In the genomic region with DNA sequence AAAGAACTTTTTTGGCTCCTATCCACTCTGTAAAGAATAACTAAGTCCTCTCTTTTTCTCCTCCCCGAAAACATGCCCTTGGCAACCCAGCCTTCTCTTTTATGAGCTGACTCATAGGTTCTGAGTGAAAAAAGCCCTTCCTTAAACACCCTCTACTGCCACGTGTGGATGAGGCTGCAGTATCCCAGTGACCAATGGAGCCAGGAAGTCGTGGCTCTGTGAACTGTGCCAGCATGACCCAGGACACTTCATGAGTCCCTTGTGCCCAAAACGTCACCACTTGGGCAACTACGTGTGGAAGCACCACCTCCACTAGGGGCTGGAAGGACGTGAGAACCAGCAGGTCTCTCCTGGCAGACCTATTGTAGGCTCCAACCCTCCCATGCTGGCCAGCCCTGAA, we compare ENCODE assay signal across 9 cellular contexts.
DNase-seq lines count a peak whose midpoint lies in the region; ATAC-seq and TF ChIP-seq lines count a peak whose summit lies in the region.
"Had no signal": no experiment of that assay in that cellular context is flagged by ENCODE, and none has a peak within 500 bp of the region (broad histone marks: within the 10 kb centered on the region; RNA-seq: fewer than 3 reads in every experiment).

No MANE protein-coding gene starts in this region.

- H3K9me3 Mint-ChIP-seq in osteocyte (ENCODE audit: unreplicated experiment) (no peaks in the 10 kb centered on the region), natural killer cell (no peaks in the 10 kb centered on the region)
- H3K9me3 Mint-ChIP-seq in activated T-cell treated with anti-CD3 and anti-CD28 coated beads, Interleukin-2, amount 50 U/mL, for 72 hours: no peaks in the 10 kb centered on the region

- H3K36me3 ChIP-seq in Peyer's patch: no peaks in the 10 kb centered on the region

- intact Hi-C loops in natural killer cell (cut with micrococcal nuclease): no loop called here

- no peaks in the 10 kb centered on the region for H3K27me3 ChIP-seq in Peyer's patch

- H3K4me1 Mint-ChIP-seq in osteocyte (ENCODE audit: unreplicated experiment) (peaks cover 47% of the 10 kb centered on the region), natural killer cell (peaks cover 0 to 4% of the 10 kb centered on the region in 2 donors)
- no peaks in the 10 kb centered on the region for H3K4me1 Mint-ChIP-seq in activated T-cell treated with anti-CD3 and anti-CD28 coated beads, Interleukin-2, amount 50 U/mL, for 72 hours (ENCODE audit: low read depth)

- peak overlapping the region; percentile 96 for H3K27ac Mint-ChIP-seq in osteocyte (ENCODE audit: unreplicated experiment)
- no peak overlapping the region for H3K27ac Mint-ChIP-seq in natural killer cell
- H3K27ac Mint-ChIP-seq in activated T-cell treated with anti-CD3 and anti-CD28 coated beads, Interleukin-2, amount 50 U/mL, for 72 hours: no peak overlapping the region

- H3K4me3 ChIP-seq in Peyer's patch (no peak overlapping the region), fibroblast of pulmonary artery (replicated peaks; ENCODE audit: low read depth, low read length) (no peak overlapping the region)

- H3K4me1 ChIP-seq in Peyer's patch: no peaks in the 10 kb centered on the region

- H3K4me3 Mint-ChIP-seq in osteocyte (ENCODE audit: unreplicated experiment) (no peak overlapping the region), natural killer cell (no peak overlapping the region)
- H3K4me3 Mint-ChIP-seq in activated T-cell treated with anti-CD3 and anti-CD28 coated beads, Interleukin-2, amount 50 U/mL, for 72 hours: no peak overlapping the region

- H3K36me3 Mint-ChIP-seq in osteocyte (ENCODE audit: unreplicated experiment) (no peaks in the 10 kb centered on the region), natural killer cell (no peaks in the 10 kb centered on the region)
- no peaks in the 10 kb centered on the region for H3K36me3 Mint-ChIP-seq in activated T-cell treated with anti-CD3 and anti-CD28 coated beads, Interleukin-2, amount 50 U/mL, for 72 hours (ENCODE audit: insufficient read depth in 2 of 2)

- DNase-seq in Ammon's horn (ENCODE audit: low spot score): peak; percentile 67
- DNase-seq in Peyer's patch: peak in 2 of 3 donors; percentile 17 to 50
- DNase-seq in fibroblast of pulmonary artery (ENCODE audit: low read depth): peak; percentile 61
- DNase-seq in osteocyte (ENCODE audit: extremely low spot score, unreplicated experiment): peak; percentile 85
- no peak for DNase-seq in activated CD4-positive, alpha-beta T cell treated with anti-CD3 and anti-CD28 coated beads, Interleukin-2, amount 50 U/mL, for 1 hour
- DNase-seq in natural killer cell: no peak
- no peak for DNase-seq in NCI-H128 (lab: John Stamatoyannopoulos, UW; ENCODE audit: unreplicated experiment)
- no peak for DNase-seq in activated T-cell treated with anti-CD3 and anti-CD28 coated beads, Interleukin-2, amount 50 U/mL, for 72 hours
- DNase-seq: NCI-H2029 had no signal

- no peak for TF ChIP-seq POLR2A in Peyer's patch (IDR thresholded peaks at IDR 0.05)

- ATAC-seq in natural killer cell: no peak
- ATAC-seq in activated T-cell treated with anti-CD3 and anti-CD28 coated beads, Interleukin-2, amount 50 U/mL, for 72 hours (replicated peaks in 1 of 2): no peak

- peak overlapping the region in 3 of 4 donors; percentile 8 to 40 (median 25) for H3K27ac ChIP-seq in Peyer's patch

- TF ChIP-seq CTCF in Peyer's patch (IDR thresholded peaks at IDR 0.05): no peak
- TF ChIP-seq CTCF in fibroblast of pulmonary artery (IDR thresholded peaks at IDR 0.05; ENCODE audit: low read length, missing control alignments): no peak
- TF ChIP-seq CTCF in osteocyte (IDR thresholded peaks at IDR 0.05): peak; percentile 37
- TF ChIP-seq CTCF in natural killer cell (IDR thresholded peaks at IDR 0.05): no peak

- no peaks in the 10 kb centered on the region for H3K27me3 Mint-ChIP-seq in osteocyte (ENCODE audit: unreplicated experiment)
- H3K27me3 Mint-ChIP-seq in natural killer cell (ENCODE audit: low read depth in 2 of 2): peaks cover 0 to 4% of the 10 kb centered on the region in 2 donors
- no peaks in the 10 kb centered on the region for H3K27me3 Mint-ChIP-seq in activated T-cell treated with anti-CD3 and anti-CD28 coated beads, Interleukin-2, amount 50 U/mL, for 72 hours (ENCODE audit: low read depth)

- H3K9me3 ChIP-seq in Peyer's patch: no peaks in the 10 kb centered on the region

Comparison
In these comparisons a context has a peak if more than half of its experiments do, and no peak if none do; other contexts are left out.
1. DNase-seq: peak in Ammon's horn (single experiment), Peyer's patch (2 of 3), fibroblast of pulmonary artery (single experiment) and osteocyte (single experiment); none in activated CD4-positive, alpha-beta T cell treated with anti-CD3 and anti-CD28 coated beads, Interleukin-2, amount 50 U/mL, for 1 hour (single experiment), natural killer cell (single experiment), NCI-H128 (single experiment) and activated T-cell treated with anti-CD3 and anti-CD28 coated beads, Interleukin-2, amount 50 U/mL, for 72 hours (0 of 2).